ENCODE assay signal across 30 cellular contexts in genomic region chr1:22907528-22907927, GRCh38.
"Had no signal": no experiment of that assay in that cellular context is flagged by ENCODE, and none has a peak within 500 bp of the region (broad histone marks: within the 10 kb centered on the region; RNA-seq: fewer than 3 reads in every experiment).

No MANE protein-coding gene starts in this region.

- H3K9me3 Mint-ChIP-seq: activated B cell treated with CpG ODN at 0.5 μM for 24 hours; activated CD4-positive, alpha-beta memory T cell treated with anti-CD3 and anti-CD28 coated beads for 36 hours; activated CD4-positive, alpha-beta T cell treated with anti-CD3 and anti-CD28 coated beads, Interleukin-2, amount 10 ng/mL, durations not matched to agents 24 days and 14 days; activated CD8-positive, alpha-beta T cell treated with anti-CD3 and anti-CD28 coated beads for 36 hours; activated naive CD4-positive, alpha-beta T cell treated with anti-CD3 and anti-CD28 coated beads, Interleukin-2, amount 10 ng/mL, durations not matched to agents 7 days and 5 days; activated naive CD4-positive, alpha-beta T cell treated with anti-CD3 and anti-CD28 coated beads, Interleukin-2, amount 50 U/mL, for 24 hours; activated naive CD8-positive, alpha-beta T cell treated with anti-CD3 and anti-CD28 coated beads, Interleukin-2, amount 10 ng/mL, durations not matched to agents 7 days and 5 days; activated naive CD8-positive, alpha-beta T cell treated with anti-CD3 and anti-CD28 coated beads, Interleukin-2, amount 50 U/mL, for 24 hours; activated T-cell treated with anti-CD3 and anti-CD28 coated beads, Interleukin-2, amount 50 U/mL, for 24 hours; activated T-helper 2 cell treated with anti-CD3 and anti-CD28 coated beads, Interferon-gamma antibody, Interleukin-2, Interleukin-4, amounts not matched to agents 10 μg/mL and 5 μg/mL and 100 μg/mL, durations not matched to agents 14 hours and 24 hours and 36 hours; brain; T-cell had no signal

- H3K36me3 Mint-ChIP-seq: activated CD4-positive, alpha-beta memory T cell treated with anti-CD3 and anti-CD28 coated beads for 36 hours; activated CD8-positive, alpha-beta memory T cell treated with anti-CD3 and anti-CD28 coated beads, Interleukin-2, amount 10 ng/mL, durations not matched to agents 7 days and 5 days; activated naive CD4-positive, alpha-beta T cell treated with anti-CD3 and anti-CD28 coated beads, Interleukin-2, amount 10 ng/mL, durations not matched to agents 7 days and 5 days; activated naive CD4-positive, alpha-beta T cell treated with anti-CD3 and anti-CD28 coated beads, Interleukin-2, amount 50 U/mL, for 24 hours; activated naive CD8-positive, alpha-beta T cell; activated naive CD8-positive, alpha-beta T cell treated with anti-CD3 and anti-CD28 coated beads, Interleukin-2, amount 10 ng/mL, durations not matched to agents 7 days and 5 days; T-cell had no signal

- H3K4me3 ChIP-seq: ascending aorta had no signal

- H3K27me3 Mint-ChIP-seq: activated CD4-positive, alpha-beta memory T cell treated with anti-CD3 and anti-CD28 coated beads for 36 hours; activated CD8-positive, alpha-beta T cell treated with anti-CD3 and anti-CD28 coated beads for 36 hours; activated naive CD4-positive, alpha-beta T cell treated with anti-CD3 and anti-CD28 coated beads, Interleukin-2, amount 50 U/mL, for 24 hours; activated naive CD8-positive, alpha-beta T cell treated with anti-CD3 and anti-CD28 coated beads, Interleukin-2, amount 10 ng/mL, durations not matched to agents 7 days and 5 days; activated naive CD8-positive, alpha-beta T cell treated with anti-CD3 and anti-CD28 coated beads, Interleukin-2, amount 50 U/mL, for 24 hours; activated T-cell treated with anti-CD3 and anti-CD28 coated beads, Interleukin-2, amount 50 U/mL, for 24 hours; brain had no signal

- H3K27me3 ChIP-seq: ascending aorta had no signal

- H3K4me1 Mint-ChIP-seq: activated B cell treated with CpG ODN at 0.5 μM for 24 hours; activated CD4-positive, alpha-beta T cell treated with anti-CD3 and anti-CD28 coated beads, Interleukin-2, amount 10 ng/mL, durations not matched to agents 24 days and 14 days; activated CD8-positive, alpha-beta memory T cell treated with anti-CD3 and anti-CD28 coated beads, Interleukin-2, amount 10 ng/mL, durations not matched to agents 7 days and 5 days; activated naive CD4-positive, alpha-beta T cell treated with anti-CD3 and anti-CD28 coated beads, Interleukin-2, amount 10 ng/mL, durations not matched to agents 7 days and 5 days; activated naive CD4-positive, alpha-beta T cell treated with anti-CD3 and anti-CD28 coated beads, Interleukin-2, amount 50 U/mL, for 24 hours; activated naive CD8-positive, alpha-beta T cell treated with anti-CD3 and anti-CD28 coated beads, Interleukin-2, amount 10 ng/mL, durations not matched to agents 7 days and 5 days; activated naive CD8-positive, alpha-beta T cell treated with anti-CD3 and anti-CD28 coated beads, Interleukin-2, amount 50 U/mL, for 24 hours; brain; T-cell had no signal

- H3K9me3 ChIP-seq: ascending aorta had no signal

- DNase-seq: activated B cell treated with CpG ODN at 0.5 μM for 24 hours; activated CD4-positive, alpha-beta memory T cell treated with anti-CD3 and anti-CD28 coated beads for 36 hours; activated CD4-positive, alpha-beta T cell treated with anti-CD3 and anti-CD28 coated beads for 4 hours; activated CD4-positive, alpha-beta T cell treated with anti-CD3 and anti-CD28 coated beads, Interleukin-2, amount 10 ng/mL, durations not matched to agents 24 days and 14 days; activated CD4-positive, alpha-beta T cell treated with anti-CD3 and anti-CD28 coated beads, Interleukin-2, amount 50 U/mL, for 1 hour; activated CD4-positive, alpha-beta T cell treated with anti-CD3 and anti-CD28 coated beads, Interleukin-2, amount 50 U/mL, for 4 hours; activated CD4-positive, CD25-positive, alpha-beta regulatory T cell treated with anti-CD3 and anti-CD28 coated beads, Interleukin-2, amount 50 U/mL, for 72 hours; activated CD8-positive, alpha-beta memory T cell treated with anti-CD3 and anti-CD28 coated beads for 24 hours; activated CD8-positive, alpha-beta memory T cell treated with anti-CD3 and anti-CD28 coated beads, Interleukin-2, amount 10 ng/mL, durations not matched to agents 7 days and 5 days; activated CD8-positive, alpha-beta memory T cell treated with anti-CD3 and anti-CD28 coated beads, Interleukin-2, amount 50 U/mL, for 48 hours; activated CD8-positive, alpha-beta T cell treated with anti-CD3 and anti-CD28 coated beads for 36 hours; activated effector memory CD4-positive, alpha-beta T cell treated with Interleukin-2 at 50 U/mL for 16 hours; activated gamma-delta T cell; activated naive CD4-positive, alpha-beta T cell treated with anti-CD3 and anti-CD28 coated beads, Interleukin-2, amount 10 ng/mL, durations not matched to agents 7 days and 5 days; activated naive CD4-positive, alpha-beta T cell treated with Interleukin-2 at 50 U/mL for 16 hours; activated naive CD8-positive, alpha-beta T cell treated with anti-CD3 and anti-CD28 coated beads, Interleukin-2, amount 10 ng/mL, durations not matched to agents 7 days and 5 days; activated naive CD8-positive, alpha-beta T cell treated with anti-CD3 and anti-CD28 coated beads, Interleukin-2, amount 50 U/mL, for 24 hours; activated T-cell treated with anti-CD3 and anti-CD28 coated beads, Interleukin-2, amount 50 U/mL, for 24 hours; activated T-cell treated with anti-CD3 and anti-CD28 coated beads, Interleukin-2, amount 50 U/mL, for 48 hours; amygdala; anterior cingulate cortex; central memory CD4-positive, alpha-beta T cell; T-cell; T-helper 17 cell had no signal

- H3K4me3 Mint-ChIP-seq: activated B cell treated with CpG ODN at 0.5 μM for 24 hours; activated CD4-positive, alpha-beta memory T cell treated with anti-CD3 and anti-CD28 coated beads for 36 hours; activated CD4-positive, alpha-beta T cell treated with anti-CD3 and anti-CD28 coated beads, Interleukin-2, amount 10 ng/mL, durations not matched to agents 24 days and 14 days; activated CD8-positive, alpha-beta memory T cell treated with anti-CD3 and anti-CD28 coated beads, Interleukin-2, amount 10 ng/mL, durations not matched to agents 7 days and 5 days; activated CD8-positive, alpha-beta T cell treated with anti-CD3 and anti-CD28 coated beads for 36 hours; activated naive CD4-positive, alpha-beta T cell treated with anti-CD3 and anti-CD28 coated beads, Interleukin-2, amount 10 ng/mL, durations not matched to agents 7 days and 5 days; activated naive CD4-positive, alpha-beta T cell treated with anti-CD3 and anti-CD28 coated beads, Interleukin-2, amount 50 U/mL, for 24 hours; activated naive CD8-positive, alpha-beta T cell; activated naive CD8-positive, alpha-beta T cell treated with anti-CD3 and anti-CD28 coated beads, Interleukin-2, amount 10 ng/mL, durations not matched to agents 7 days and 5 days; activated naive CD8-positive, alpha-beta T cell treated with anti-CD3 and anti-CD28 coated beads, Interleukin-2, amount 50 U/mL, for 24 hours; activated T-cell treated with anti-CD3 and anti-CD28 coated beads, Interleukin-2, amount 50 U/mL, for 24 hours; brain; T-cell; T-helper 17 cell had no signal

- H3K27ac Mint-ChIP-seq: activated B cell treated with CpG ODN at 0.5 μM for 24 hours; activated CD4-positive, alpha-beta memory T cell treated with anti-CD3 and anti-CD28 coated beads for 36 hours; activated CD4-positive, alpha-beta T cell treated with anti-CD3 and anti-CD28 coated beads, Interleukin-2, amount 10 ng/mL, durations not matched to agents 24 days and 14 days; activated CD8-positive, alpha-beta memory T cell treated with anti-CD3 and anti-CD28 coated beads, Interleukin-2, amount 10 ng/mL, durations not matched to agents 7 days and 5 days; activated CD8-positive, alpha-beta T cell treated with anti-CD3 and anti-CD28 coated beads for 36 hours; activated naive CD4-positive, alpha-beta T cell treated with anti-CD3 and anti-CD28 coated beads, Interleukin-2, amount 10 ng/mL, durations not matched to agents 7 days and 5 days; activated naive CD4-positive, alpha-beta T cell treated with anti-CD3 and anti-CD28 coated beads, Interleukin-2, amount 50 U/mL, for 24 hours; activated naive CD8-positive, alpha-beta T cell; activated naive CD8-positive, alpha-beta T cell treated with anti-CD3 and anti-CD28 coated beads, Interleukin-2, amount 10 ng/mL, durations not matched to agents 7 days and 5 days; activated naive CD8-positive, alpha-beta T cell treated with anti-CD3 and anti-CD28 coated beads, Interleukin-2, amount 50 U/mL, for 24 hours; activated T-cell treated with anti-CD3 and anti-CD28 coated beads, Interleukin-2, amount 50 U/mL, for 24 hours; activated T-helper 2 cell treated with anti-CD3 and anti-CD28 coated beads, Interferon-gamma antibody, Interleukin-2, Interleukin-4, amounts not matched to agents 10 μg/mL and 5 μg/mL and 100 μg/mL, durations not matched to agents 14 hours and 24 hours and 36 hours; T-cell; T-helper 17 cell had no signal

- H3K36me3 ChIP-seq: ascending aorta had no signal

- H3K27ac ChIP-seq: ascending aorta, VCaP had no signal

- ATAC-seq: activated CD8-positive, alpha-beta memory T cell treated with anti-CD3 and anti-CD28 coated beads, Interleukin-2, amount 10 ng/mL, durations not matched to agents 7 days and 5 days; activated CD8-positive, alpha-beta T cell treated with anti-CD3 and anti-CD28 coated beads for 36 hours; activated naive CD8-positive, alpha-beta T cell treated with anti-CD3 and anti-CD28 coated beads, Interleukin-2, amount 50 U/mL, for 24 hours; T-cell; T-helper 17 cell had no signal

- H3K4me1 ChIP-seq: ascending aorta had no signal
